Comparison of ENCODE assay signal across 22 cellular contexts in genomic region chr1:16340673-16341072, GRCh38.
"Had no signal": no experiment of that assay in that cellular context is flagged by ENCODE, and none has a peak within 500 bp of the region (broad histone marks: within the 10 kb centered on the region; RNA-seq: fewer than 3 reads in every experiment).

No MANE protein-coding gene starts in this region.

- H3K27me3 ChIP-seq: dorsolateral prefrontal cortex, esophagus muscularis mucosa, gastrocnemius medialis, left lung had no signal

- H3K27ac ChIP-seq: coronary artery, dorsolateral prefrontal cortex, esophagus muscularis mucosa, left lung, lower lobe of right lung had no signal

- H3K36me3 ChIP-seq: esophagus muscularis mucosa, gastrocnemius medialis had no signal

- ATAC-seq: gastrocnemius medialis, left lung, lower lobe of right lung, mucosa of descending colon had no signal

- DNase-seq: dermis blood vessel endothelial cell; dorsolateral prefrontal cortex; effector CD4-positive, alpha-beta T cell; effector memory CD4-positive, alpha-beta T cell; foreskin fibroblast; foreskin melanocyte; gastrocnemius medialis; glutamatergic neuron; hypothalamus; immature natural killer cell; islet precursor cell; kidney; kidney glomerular epithelial cell; lower lobe of right lung; mesenchymal stem cell; mucosa of descending colon; naive B cell had no signal

- H3K9me3 ChIP-seq: esophagus muscularis mucosa, gastrocnemius medialis, left lung, lower lobe of right lung, mucosa of descending colon had no signal

- H3K4me1 ChIP-seq: lower lobe of right lung had no signal

- FAIRE-seq: colon, endothelial cell of umbilical vein, kidney had no signal

- H3K4me3 ChIP-seq: coronary artery, dorsolateral prefrontal cortex, esophagus muscularis mucosa, gastrocnemius medialis, left lung, lower lobe of right lung, mucosa of descending colon had no signal
